In the genomic region with DNA sequence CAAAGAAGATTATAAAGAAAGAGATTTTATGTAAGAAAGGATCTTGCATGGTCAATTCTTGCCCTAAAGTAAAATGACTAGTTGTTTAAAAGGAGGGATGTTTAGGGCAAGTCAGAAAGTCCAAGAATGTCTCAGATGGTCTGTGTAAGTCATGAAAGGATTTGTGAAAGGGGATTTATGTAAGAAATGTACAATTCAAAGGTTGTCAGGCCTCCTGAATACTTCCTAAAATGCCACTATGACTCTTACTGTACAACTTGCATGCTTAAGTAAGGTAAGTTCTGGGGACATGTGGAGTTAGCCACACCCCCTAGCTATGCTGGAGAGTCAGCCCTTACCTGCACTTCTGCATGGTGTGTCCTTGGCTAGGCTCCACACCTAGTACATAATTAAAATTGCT, we compare ENCODE assay signal across 7 cellular contexts.
"Had no signal": no experiment of that assay in that cellular context is flagged by ENCODE, and none has a peak within 500 bp of the region (broad histone marks: within the 10 kb centered on the region; RNA-seq: fewer than 3 reads in every experiment).

No MANE protein-coding gene starts in this region.

- H3K4me3 ChIP-seq: GM23248, HAP-1 had no signal

- H2AFZ ChIP-seq: GM23248 had no signal

- FAIRE-seq: HTR-8/SVneo had no signal

- H3K36me3 ChIP-seq: HAP-1 had no signal

- DNase-seq: GM23248, GOT3, H7, KG1 had no signal

- ATAC-seq: HCT116 had no signal

- H3K27ac ChIP-seq: GM23248 had no signal

- H3K9ac ChIP-seq: GM23248 had no signal
